In genomic region chr1:146007785-146008133, GRCh38 we compare ENCODE assay signal across 11 cellular contexts. TPM values are rescaled to one million over a fixed set of nuclear protein-coding genes. Genes with fewer than 3 reads are reported as not detected.
DNase-seq lines count a peak whose midpoint lies in the region; ATAC-seq, FAIRE-seq and TF ChIP-seq lines count a peak whose summit lies in the region.
"Had no signal": no experiment of that assay in that cellular context is flagged by ENCODE, and none has a peak within 500 bp of the region (broad histone marks: within the 10 kb centered on the region; RNA-seq: fewer than 3 reads in every experiment).

No MANE protein-coding gene starts in this region.

- H3K4me3 Mint-ChIP-seq in activated naive CD8-positive, alpha-beta T cell treated with anti-CD3 and anti-CD28 coated beads, Interleukin-2, amount 10 ng/mL, durations not matched to agents 7 days and 5 days, result no peak overlapping the region
- no peak overlapping the region for H3K4me3 Mint-ChIP-seq in activated naive CD8-positive, alpha-beta T cell treated with anti-CD3 and anti-CD28 coated beads for 36 hours
- no peak overlapping the region for H3K4me3 Mint-ChIP-seq in natural killer cell
- H3K4me3 Mint-ChIP-seq: GM23338 had no signal

- TF ChIP-seq CTCF in esophagus squamous epithelium (IDR thresholded peaks at IDR 0.05) (no peak), natural killer cell (IDR thresholded peaks at IDR 0.05) (no peak), upper lobe of left lung (IDR thresholded peaks at IDR 0.05) (no peak), kidney (IDR thresholded peaks at IDR 0.05; ENCODE audit: borderline replicate concordance, extremely low read depth, insufficient read depth) (no peak)

- no peak for TF ChIP-seq EP300 in upper lobe of left lung (IDR thresholded peaks at IDR 0.05)

- H3K4me1 ChIP-seq in esophagus squamous epithelium (peaks cover 10 to 47% (median 11%) of the 10 kb centered on the region in 3 donors), upper lobe of left lung (peaks cover 49 to 68% (median 53%) of the 10 kb centered on the region in 4 donors), kidney (ENCODE audit: control insufficient read depth in 1 of 2, insufficient read depth in 1 of 2, low read depth in 1 of 2, low read length in 2 of 2) (no peaks in the 10 kb centered on the region)

- FAIRE-seq in kidney (lab: Jason Lieb, UNC), result no peak

- POLR2A ChIA-PET in activated naive CD8-positive, alpha-beta T cell treated with anti-CD3 and anti-CD28 coated beads, Interleukin-2, amount 10 ng/mL, durations not matched to agents 7 days and 5 days (lab: Charles Lee), result interaction anchor here (0.6 to 2.7 kb wide), 8 partner anchors 13 to 162 kb away, joined by 3 to 78 read pairs (median 6); partner anchors contain the start of genes ANKRD34A, LIX1L, NUDT17 and POLR3GL

- peaks cover 30% of the 10 kb centered on the region for H3K4me1 Mint-ChIP-seq in activated naive CD8-positive, alpha-beta T cell treated with anti-CD3 and anti-CD28 coated beads, Interleukin-2, amount 10 ng/mL, durations not matched to agents 7 days and 5 days
- H3K4me1 Mint-ChIP-seq in activated naive CD8-positive, alpha-beta T cell treated with anti-CD3 and anti-CD28 coated beads for 36 hours, result peaks cover 36% of the 10 kb centered on the region
- peaks cover 25 to 28% of the 10 kb centered on the region in 2 donors for H3K4me1 Mint-ChIP-seq in natural killer cell

- H3K27ac ChIP-seq in esophagus squamous epithelium (peak overlapping the region in 3 of 4 donors; percentile 77 to 88 (median 84)), upper lobe of left lung (peak overlapping the region; percentile 75 to 90 (median 84)), kidney (ENCODE audit: low read depth in 2 of 2, low read length in 2 of 2) (no peak overlapping the region)

- H3K36me3 ChIP-seq in esophagus squamous epithelium (no peaks in the 10 kb centered on the region), upper lobe of left lung (no peaks in the 10 kb centered on the region), kidney (ENCODE audit: control insufficient read depth in 1 of 2, insufficient read depth in 2 of 2, low read length in 2 of 2) (no peaks in the 10 kb centered on the region)

- no peak overlapping the region for H3K9ac ChIP-seq in kidney (ENCODE audit: low read length in 2 of 2)

- H3K27me3 Mint-ChIP-seq in activated naive CD8-positive, alpha-beta T cell treated with anti-CD3 and anti-CD28 coated beads, Interleukin-2, amount 10 ng/mL, durations not matched to agents 7 days and 5 days, result no peaks in the 10 kb centered on the region
- no peaks in the 10 kb centered on the region for H3K27me3 Mint-ChIP-seq in activated naive CD8-positive, alpha-beta T cell treated with anti-CD3 and anti-CD28 coated beads for 36 hours
- no peaks in the 10 kb centered on the region for H3K27me3 Mint-ChIP-seq in natural killer cell (ENCODE audit: low read depth in 2 of 2)

- H3K4me3 ChIP-seq in esophagus squamous epithelium (peak overlapping the region in 1 of 4 donors; percentile 34), upper lobe of left lung (peak overlapping the region in 2 of 4 donors; percentile 9 to 10), kidney (ENCODE audit: low read length in 2 of 2) (no peak overlapping the region)
- H3K4me3 ChIP-seq: GM23338 had no signal

- intact Hi-C loops in esophagus squamous epithelium (cut with DNase I), result loop anchor here (2.0 kb wide), 1 partner anchor 29 kb away; no protein-coding TSS in a partner anchor
- intact Hi-C loops in natural killer cell (cut with micrococcal nuclease), result loop anchor here (2.0 kb wide), 1 partner anchor 29 kb away; no protein-coding TSS in a partner anchor
- intact Hi-C loops in kidney (cut with DNase I), result no loop called here

- DNase-seq in activated naive CD8-positive, alpha-beta T cell treated with anti-CD3 and anti-CD28 coated beads, Interleukin-2, amount 10 ng/mL, durations not matched to agents 7 days and 5 days, result no peak
- no peak for DNase-seq in activated naive CD8-positive, alpha-beta T cell treated with anti-CD3 and anti-CD28 coated beads for 36 hours
- DNase-seq in esophagus squamous epithelium (lab: John Stamatoyannopoulos, UW) (no peak), natural killer cell (no peak), upper lobe of left lung (no peak), kidney (no peak), NCI-H748 treated with DMSO at 0.1 percent for 48 hours (lab: John Stamatoyannopoulos, UW) (no peak), NCI-H2081 treated with DMSO at 0.1 percent for 48 hours (lab: John Stamatoyannopoulos, UW) (no peak)

- H3K27me3 ChIP-seq in esophagus squamous epithelium (no peaks in the 10 kb centered on the region), upper lobe of left lung (no peaks in the 10 kb centered on the region)

- no peaks in the 10 kb centered on the region for H3K9me3 Mint-ChIP-seq in activated naive CD8-positive, alpha-beta T cell treated with anti-CD3 and anti-CD28 coated beads, Interleukin-2, amount 10 ng/mL, durations not matched to agents 7 days and 5 days
- no peaks in the 10 kb centered on the region for H3K9me3 Mint-ChIP-seq in activated naive CD8-positive, alpha-beta T cell treated with anti-CD3 and anti-CD28 coated beads for 36 hours
- no peaks in the 10 kb centered on the region for H3K9me3 Mint-ChIP-seq in natural killer cell
- H3K9me3 Mint-ChIP-seq: GM23338 had no signal

- TF ChIP-seq POLR2A in esophagus squamous epithelium (IDR thresholded peaks at IDR 0.05) (no peak), upper lobe of left lung (IDR thresholded peaks at IDR 0.05) (no peak)

- no peaks in the 10 kb centered on the region for H3K9me3 ChIP-seq in esophagus squamous epithelium
- H3K9me3 ChIP-seq in upper lobe of left lung, result no peaks in the 10 kb centered on the region
- H3K9me3 ChIP-seq in kidney (ENCODE audit: control insufficient read depth in 1 of 2, low read length in 2 of 2), result no peaks in the 10 kb centered on the region
- H3K9me3 ChIP-seq: Caco-2 had no signal

- H3K27ac Mint-ChIP-seq in activated naive CD8-positive, alpha-beta T cell treated with anti-CD3 and anti-CD28 coated beads, Interleukin-2, amount 10 ng/mL, durations not matched to agents 7 days and 5 days, result peak overlapping the region; percentile 30
- no peak overlapping the region for H3K27ac Mint-ChIP-seq in activated naive CD8-positive, alpha-beta T cell treated with anti-CD3 and anti-CD28 coated beads for 36 hours
- peak overlapping the region; percentile 92 to 94 for H3K27ac Mint-ChIP-seq in natural killer cell
- H3K27ac Mint-ChIP-seq: GM23338 had no signal

- H3K36me3 Mint-ChIP-seq in activated naive CD8-positive, alpha-beta T cell treated with anti-CD3 and anti-CD28 coated beads, Interleukin-2, amount 10 ng/mL, durations not matched to agents 7 days and 5 days, result no peaks in the 10 kb centered on the region
- H3K36me3 Mint-ChIP-seq in activated naive CD8-positive, alpha-beta T cell treated with anti-CD3 and anti-CD28 coated beads for 36 hours, result no peaks in the 10 kb centered on the region
- no peaks in the 10 kb centered on the region for H3K36me3 Mint-ChIP-seq in natural killer cell

- WGBS in esophagus squamous epithelium, 2 donors, result 78 to 83% methylated on average over 4 to 8 of the region's 8 CpGs
- WGBS in upper lobe of left lung, 2 donors, result 83 to 87% methylated on average over 8 of the region's 8 CpGs

- ATAC-seq in activated naive CD8-positive, alpha-beta T cell treated with anti-CD3 and anti-CD28 coated beads, Interleukin-2, amount 10 ng/mL, durations not matched to agents 7 days and 5 days (ENCODE audit: low read depth), result no peak
- ATAC-seq in natural killer cell (no peak), upper lobe of left lung (ENCODE audit: low FRiP score in 2 of 2) (no peak)
- ATAC-seq: GM23338 had no signal

RNA-seq across cellular contexts. Expression of gene TXNIP, which starts 11.4 kb away (rescaled TPM):
- total RNA-seq in activated naive CD8-positive, alpha-beta T cell treated with anti-CD3 and anti-CD28 coated beads, Interleukin-2, amount 10 ng/mL, durations not matched to agents 7 days and 5 days, result 100 to 1,000 TPM; 678 to 725 TPM
- total RNA-seq in activated naive CD8-positive, alpha-beta T cell treated with anti-CD3 and anti-CD28 coated beads for 36 hours, result 100 to 1,000 TPM; 228 to 231 TPM
- total RNA-seq in esophagus squamous epithelium, result 100 to 1,000 TPM in 3 of 4 donors, 10 to 100 TPM in 1; 94.9 to 942 (median 328) TPM
- total RNA-seq in natural killer cell, result 1,000 to 10,000 TPM in 2 of 3 donors, 100 to 1,000 TPM in 1; 984 to 1,724 (median 1,422) TPM
- 1,000 to 10,000 TPM in 3 of 6 donors, 100 to 1,000 TPM in 3; 703 to 1,481 (median 910) TPM for total RNA-seq in upper lobe of left lung
- total RNA-seq in kidney, result 1,197 TPM
- 356 TPM for polyA plus RNA-seq in kidney (ENCODE audit: insufficient read depth, low read depth, low replicate concordance)

RNA-seq across cellular contexts. Expression of gene HJV, which starts 13.8 kb away (rescaled TPM):
- not detected for total RNA-seq in activated naive CD8-positive, alpha-beta T cell treated with anti-CD3 and anti-CD28 coated beads, Interleukin-2, amount 10 ng/mL, durations not matched to agents 7 days and 5 days
- not detected for total RNA-seq in activated naive CD8-positive, alpha-beta T cell treated with anti-CD3 and anti-CD28 coated beads for 36 hours
- total RNA-seq in esophagus squamous epithelium (not detected), natural killer cell (not detected), upper lobe of left lung (not detected), kidney (not detected)
- polyA plus RNA-seq in kidney (ENCODE audit: insufficient read depth, low read depth, low replicate concordance), result 1.3 TPM
- total RNA-seq: Caco-2, IMR-90 had no signal
- polyA plus RNA-seq: IMR-90 had no signal

RNA-seq across cellular contexts. Expression of gene POLR3GL, which starts 43.3 kb away (rescaled TPM):
- 10 to 100 TPM; 32.6 to 34.9 TPM for total RNA-seq in activated naive CD8-positive, alpha-beta T cell treated with anti-CD3 and anti-CD28 coated beads, Interleukin-2, amount 10 ng/mL, durations not matched to agents 7 days and 5 days
- total RNA-seq in activated naive CD8-positive, alpha-beta T cell treated with anti-CD3 and anti-CD28 coated beads for 36 hours, result 10 to 100 TPM; 21.1 to 21.9 TPM
- total RNA-seq in esophagus squamous epithelium, result 10 to 100 TPM in 2 of 4 donors, 1 to 10 TPM in 2; 2.9 to 15.9 (median 9.8) TPM
- total RNA-seq in natural killer cell, result 10 to 100 TPM; 34.9 to 37.5 (median 37.4) TPM
- 10 to 100 TPM; 18.7 to 25.7 (median 22.5) TPM for total RNA-seq in upper lobe of left lung
- 19.0 TPM for total RNA-seq in kidney
- polyA plus RNA-seq in kidney (ENCODE audit: insufficient read depth, low read depth, low replicate concordance), result 45.6 TPM

RNA-seq across cellular contexts. Expression of gene ANKRD34A, which starts 43.4 kb away (rescaled TPM):
- total RNA-seq in activated naive CD8-positive, alpha-beta T cell treated with anti-CD3 and anti-CD28 coated beads, Interleukin-2, amount 10 ng/mL, durations not matched to agents 7 days and 5 days, result 1 to 10 TPM; 2.2 to 2.8 TPM
- 10 to 100 TPM in 1 of 2 experiments, 1 to 10 TPM in 1; 9.3 to 10.3 TPM for total RNA-seq in activated naive CD8-positive, alpha-beta T cell treated with anti-CD3 and anti-CD28 coated beads for 36 hours
- under 1 TPM; 0.04 to 0.67 (median 0.30) TPM for total RNA-seq in esophagus squamous epithelium
- 1 to 10 TPM; 1.4 to 1.9 (median 1.4) TPM for total RNA-seq in natural killer cell
- 1 to 10 TPM in 2 of 6 donors, under 1 TPM in 4; 0.30 to 2.6 (median 0.73) TPM for total RNA-seq in upper lobe of left lung
- 0.76 TPM for total RNA-seq in kidney
- polyA plus RNA-seq in kidney (ENCODE audit: insufficient read depth, low read depth, low replicate concordance), result 0.37 TPM

RNA-seq across cellular contexts. Expression of gene LIX1L, which starts 49.9 kb away (rescaled TPM):
- 10 to 100 TPM; 54.0 to 57.5 TPM for total RNA-seq in activated naive CD8-positive, alpha-beta T cell treated with anti-CD3 and anti-CD28 coated beads, Interleukin-2, amount 10 ng/mL, durations not matched to agents 7 days and 5 days
- total RNA-seq in activated naive CD8-positive, alpha-beta T cell treated with anti-CD3 and anti-CD28 coated beads for 36 hours, result 10 to 100 TPM; 37.6 to 38.3 TPM
- total RNA-seq in esophagus squamous epithelium (10 to 100 TPM in 1 of 4 donors, 1 to 10 TPM in 3; 1.9 to 12.2 (median 5.9) TPM), natural killer cell (10 to 100 TPM; 33.4 to 41.3 (median 38.2) TPM), upper lobe of left lung (10 to 100 TPM in 5 of 6 donors, 1 to 10 TPM in 1; 5.2 to 35.6 (median 16.5) TPM), kidney (27.8 TPM)
- 10.0 TPM for polyA plus RNA-seq in kidney (ENCODE audit: insufficient read depth, low read depth, low replicate concordance)

Comparison
In these comparisons a context has a peak if more than half of its experiments do, and no peak if none do; other contexts are left out.
1. H3K27ac ChIP-seq: peak in esophagus squamous epithelium (3 of 4) and upper lobe of left lung (4 of 4); none in kidney (0 of 2).